17 cellular contexts compared by ENCODE assay signal in the genomic region with DNA sequence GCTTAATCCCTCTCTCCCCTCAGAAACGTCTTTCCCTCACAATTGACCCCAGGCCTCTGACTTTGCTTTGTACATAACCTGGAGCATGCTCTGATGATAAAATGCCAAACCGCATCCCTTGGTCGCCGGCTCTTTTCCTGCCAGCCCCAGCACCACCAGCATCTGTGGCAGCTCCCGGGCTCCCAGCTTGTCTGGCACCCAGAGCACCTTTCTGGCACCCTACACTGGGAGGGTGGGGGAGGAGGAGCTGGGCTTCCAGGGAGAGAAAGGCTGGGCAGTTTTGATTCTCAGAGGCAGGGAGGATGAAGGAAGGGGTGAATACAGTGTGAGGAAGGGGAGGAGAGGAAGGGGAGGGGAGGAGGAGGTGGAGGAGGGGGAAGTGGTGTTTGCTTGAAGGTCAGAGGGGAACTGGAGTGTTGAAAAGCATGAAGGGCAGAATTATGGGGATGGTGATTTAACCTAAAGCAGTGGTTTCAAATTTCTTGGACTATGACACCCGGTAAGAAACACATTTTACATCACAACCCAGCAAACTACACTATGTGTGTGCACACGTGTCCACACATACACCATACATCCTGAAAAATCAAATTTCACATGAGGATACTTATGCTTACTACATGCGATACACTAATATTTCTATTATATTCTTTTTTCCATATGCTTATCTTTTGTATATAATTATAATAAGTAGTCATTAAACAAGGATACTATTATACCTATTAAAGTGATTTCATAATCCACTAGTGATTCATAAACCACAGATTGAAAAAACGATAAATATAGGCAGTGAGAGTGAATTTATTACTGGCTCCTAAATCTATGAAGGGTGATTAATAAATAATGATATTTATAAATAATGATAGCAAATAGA.
A peak's percentile ranks its signal among the peaks of the same experiment; 100 is the strongest.
DNase-seq lines count a peak whose midpoint lies in the region; ATAC-seq and TF ChIP-seq lines count a peak whose summit lies in the region.
"Had no signal": no experiment of that assay in that cellular context is flagged by ENCODE, and none has a peak within 500 bp of the region (broad histone marks: within the 10 kb centered on the region; RNA-seq: fewer than 3 reads in every experiment).

No MANE protein-coding gene starts in this region.

- peak; percentile 16 for DNase-seq in HuH-7 (ENCODE audit: low spot score)
- no peak for DNase-seq in RWPE2 (ENCODE audit: low spot score)
- peak; percentile 24 for DNase-seq in iPS-NIHi11 (ENCODE audit: low spot score)
- no peak for DNase-seq in nucleus accumbens (lab: John Stamatoyannopoulos, UW)
- DNase-seq in dedifferentiated amniotic fluid mesenchymal stem cell (ENCODE audit: extremely low spot score): no peak
- DNase-seq: activated CD4-positive, alpha-beta memory T cell treated with anti-CD3 and anti-CD28 coated beads, Interleukin-2, amount 10 ng/mL, durations not matched to agents 7 days and 5 days; adrenal gland; cerebellar nuclear complex; left ventricle myocardium inferior had no signal

- no peak overlapping the region; a peak in 1 of 22 replicates for H3K9ac ChIP-seq in BLaER1 treated with 17β-estradiol and CSF1 and Interleukin-3, amounts not matched to agents 10 nM and 100 nM
- H3K9ac ChIP-seq: parathyroid adenoma had no signal

- peak overlapping the region; percentile 8 to 80 (median 45); a peak in 16 of 22 replicates for H3K4me2 ChIP-seq in BLaER1 treated with 17β-estradiol and CSF1 and Interleukin-3, amounts not matched to agents 10 nM and 100 nM

- no peak overlapping the region for H3K4me3 ChIP-seq in BLaER1 treated with 17β-estradiol and CSF1 and Interleukin-3, amounts not matched to agents 10 nM and 100 nM
- H3K4me3 ChIP-seq in RWPE2 (ENCODE audit: severe bottlenecking): no peak overlapping the region
- H3K4me3 ChIP-seq: adrenal gland, left ventricle myocardium inferior, SJCRH30, thoracic aorta had no signal

- no peaks in the 10 kb centered on the region for H3K9me3 ChIP-seq in BLaER1 treated with 17β-estradiol and CSF1 and Interleukin-3, amounts not matched to agents 10 nM and 100 nM (replicated peaks in 1 of 11)
- H3K9me3 ChIP-seq in RWPE2 (ENCODE audit: severe bottlenecking): no peaks in the 10 kb centered on the region
- H3K9me3 ChIP-seq: adrenal gland, left ventricle myocardium inferior, SJCRH30, thoracic aorta had no signal

- H3K27ac ChIP-seq in BLaER1 treated with 17β-estradiol and CSF1 and Interleukin-3, amounts not matched to agents 10 nM and 100 nM: no peak overlapping the region
- H3K27ac ChIP-seq in RWPE2 (ENCODE audit: poor library complexity, severe bottlenecking): peak overlapping the region; percentile 3
- H3K27ac ChIP-seq: adrenal gland, left ventricle myocardium inferior, parathyroid adenoma, SJCRH30, thoracic aorta had no signal

- no peaks in the 10 kb centered on the region for H3K36me3 ChIP-seq in BLaER1 treated with 17β-estradiol and CSF1 and Interleukin-3, amounts not matched to agents 10 nM and 100 nM
- no peaks in the 10 kb centered on the region for H3K36me3 ChIP-seq in RWPE2 (ENCODE audit: low read depth)
- H3K36me3 ChIP-seq: adrenal gland, left ventricle myocardium inferior, SJCRH30, thoracic aorta had no signal

- no peaks in the 10 kb centered on the region for H4K20me1 ChIP-seq in BLaER1 treated with 17β-estradiol and CSF1 and Interleukin-3, amounts not matched to agents 10 nM and 100 nM

- H3K4me1 ChIP-seq in BLaER1 treated with 17β-estradiol and CSF1 and Interleukin-3, amounts not matched to agents 10 nM and 100 nM: peaks cover 25 to 62% (median 54%) of the 10 kb centered on the region in 10 experiments
- peaks cover 20% of the 10 kb centered on the region for H3K4me1 ChIP-seq in RWPE2 (ENCODE audit: insufficient read depth, poor library complexity, severe bottlenecking)
- H3K4me1 ChIP-seq: adrenal gland, left ventricle myocardium inferior, parathyroid adenoma had no signal

- no peak for TF ChIP-seq CTCF in RWPE2 (IDR thresholded peaks at IDR 0.05; ENCODE audit: poor library complexity, severe bottlenecking)

- ATAC-seq in RWPE2 (ENCODE audit: low read depth): peak; percentile 70
- no peak for ATAC-seq in GM21360 (IDR thresholded peaks at IDR 0.05; ENCODE audit: unreplicated experiment)
- no peak for ATAC-seq in HG03139 (IDR thresholded peaks at IDR 0.05; ENCODE audit: unreplicated experiment)
- ATAC-seq: activated T-helper 17 cell treated with anti-CD3 and anti-CD28 coated beads, Interleukin-2, amount 50 U/mL, for 72 hours; HCT116 had no signal

- H3K27me3 ChIP-seq in BLaER1 treated with 17β-estradiol and CSF1 and Interleukin-3, amounts not matched to agents 10 nM and 100 nM: no peaks in the 10 kb centered on the region; a peak in 1 of 22 replicates
- H3K27me3 ChIP-seq in RWPE2 (ENCODE audit: insufficient read depth, poor library complexity, severe bottlenecking): no peaks in the 10 kb centered on the region
- H3K27me3 ChIP-seq: adrenal gland, SJCRH30 had no signal

Comparison
In these comparisons a context has a peak if more than half of its experiments do, and no peak if none do; other contexts are left out.
1. DNase-seq: peak in HuH-7 (single experiment) and iPS-NIHi11 (single experiment); none in RWPE2 (single experiment), nucleus accumbens (0 of 56) and dedifferentiated amniotic fluid mesenchymal stem cell (single experiment).